Comparison of ENCODE assay signal across 1 cellular context in genomic region chr2:152420923-152421322, GRCh38.
TF ChIP-seq lines count a peak whose summit lies in the region.

No MANE protein-coding gene starts in this region.

TF ChIP-seq in IMR-90, 13 proteins besides CTCF, POLR2A, EP300 and RAD21:
- TF ChIP-seq CEBPB (IDR thresholded peaks at IDR 0.05; ENCODE audit: low read depth, low read length) (no peak), RCOR1 (IDR thresholded peaks at IDR 0.05; ENCODE audit: insufficient replicate concordance, low read length) (no peak), MAFK (IDR thresholded peaks at IDR 0.05; ENCODE audit: low read depth, low read length) (no peak), MAZ (IDR thresholded peaks at IDR 0.05; ENCODE audit: borderline replicate concordance, low read depth, low read length) (no peak)
